Comparison of ENCODE assay signal across 8 cellular contexts in the genomic region with DNA sequence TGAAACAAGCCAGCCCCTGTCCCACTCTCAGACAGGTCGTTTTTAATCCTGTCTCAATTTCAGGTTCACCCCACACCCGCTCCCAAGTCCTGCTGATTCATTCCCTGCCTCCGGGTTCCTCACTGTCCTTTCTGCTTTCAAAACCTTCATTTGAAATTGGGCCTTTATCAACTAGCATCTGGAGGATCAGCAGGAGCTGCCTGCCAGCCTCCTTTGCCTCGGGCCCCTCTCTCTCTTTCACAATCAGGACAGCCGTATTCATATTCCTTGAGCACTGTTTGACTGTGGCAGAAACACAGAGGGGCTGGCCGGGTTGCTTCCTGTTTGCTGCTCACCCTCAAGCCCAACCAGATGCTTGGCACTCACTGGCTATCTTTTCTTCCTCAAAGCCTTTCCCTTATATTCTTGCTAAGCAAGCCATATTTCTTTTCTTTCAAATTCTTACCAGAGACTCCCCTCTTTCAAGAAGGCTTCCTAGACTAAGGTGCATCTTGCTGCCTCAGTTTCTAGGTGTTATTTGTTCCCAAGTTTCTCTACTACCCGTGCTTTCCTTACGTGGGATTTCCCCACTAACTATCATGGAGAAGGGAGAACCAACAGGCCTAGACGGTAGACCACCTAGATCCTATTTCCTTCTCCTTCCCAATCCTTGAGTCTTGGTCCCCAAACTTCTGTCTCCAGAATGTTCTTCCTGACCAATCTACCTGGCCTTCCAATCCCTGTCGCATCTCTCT. TPM values are rescaled to one million over a fixed set of nuclear protein-coding genes. Genes with fewer than 3 reads are reported as not detected.
A peak's percentile ranks its signal among the peaks of the same experiment; 100 is the strongest.
DNase-seq lines count a peak whose midpoint lies in the region; ATAC-seq and TF ChIP-seq lines count a peak whose summit lies in the region.

No MANE protein-coding gene starts in this region.

- WGBS in prostate gland, result 48% methylated on average over 10 of the region's 10 CpGs

- intact Hi-C loops in prostate gland (cut with DNase I), result no loop called here

- H3K36me3 ChIP-seq in HUES48 (ENCODE audit: control insufficient read depth, insufficient read depth, low read length), result peaks cover under 1% of the 10 kb centered on the region; the same call in 1 of the 2 replicates
- H3K36me3 ChIP-seq in prostate gland, result no peaks in the 10 kb centered on the region

- DNase-seq in AML-193 (lab: John Stamatoyannopoulos, UW) (peak; percentile 74 to 79), amniotic epithelial cell (ENCODE audit: low read depth) (peak; percentile 69), inferior parietal cortex (ENCODE audit: extremely low spot score) (peak; percentile 39), HuH-7 (ENCODE audit: low spot score) (no peak), NAMALWA (ENCODE audit: low spot score) (no peak), prostate gland (ENCODE audit: low spot score) (no peak)

- TF ChIP-seq POLR2A in prostate gland (IDR thresholded peaks at IDR 0.05), result no peak

- TF ChIP-seq CTCF in prostate gland (IDR thresholded peaks at IDR 0.05), result no peak

- H3K27me3 ChIP-seq in HUES48 (ENCODE audit: control insufficient read depth, insufficient read depth, low read length) (no peaks in the 10 kb centered on the region), prostate gland (replicated peaks; ENCODE audit: insufficient read depth) (no peaks in the 10 kb centered on the region)

- peak overlapping the region; percentile 42 for H3K27ac ChIP-seq in HUES48 (ENCODE audit: low read depth, low read length)
- H3K27ac ChIP-seq in prostate gland, result no peak overlapping the region

- ATAC-seq in GM21423 (IDR thresholded peaks at IDR 0.05; ENCODE audit: unreplicated experiment), result no peak

- no peak overlapping the region for H3K9ac ChIP-seq in HUES48 (ENCODE audit: low read depth, low read length)

- no peak overlapping the region for H3K4me3 ChIP-seq in HUES48 (ENCODE audit: low read depth, low read length)
- no peak overlapping the region for H3K4me3 ChIP-seq in prostate gland

- peaks cover 32% of the 10 kb centered on the region for H3K4me1 ChIP-seq in HUES48 (ENCODE audit: control insufficient read depth, insufficient read depth, low read length)
- no peaks in the 10 kb centered on the region for H3K4me1 ChIP-seq in prostate gland (replicated peaks)

- H3K9me3 ChIP-seq in HUES48 (ENCODE audit: control insufficient read depth, insufficient read depth, low read length) (no peaks in the 10 kb centered on the region), prostate gland (no peaks in the 10 kb centered on the region)

RNA-seq across cellular contexts. Expression of a gene that starts 3.0 kb away (rescaled TPM):
- total RNA-seq in prostate gland, result 1 to 10 TPM; 1.1 to 4.6 TPM

RNA-seq across cellular contexts. Expression of a gene that starts 36.4 kb away (rescaled TPM):
- total RNA-seq in prostate gland, result 10 to 100 TPM in 1 of 2 donors, under 1 TPM in 1; 0.50 to 10.5 TPM

RNA-seq across cellular contexts. Expression of a gene that starts 41.8 kb away (rescaled TPM):
- not detected for total RNA-seq in prostate gland

Comparison
In these comparisons a context has a peak if more than half of its experiments do, and no peak if none do; other contexts are left out.
1. DNase-seq: peak in AML-193 (2 of 2), amniotic epithelial cell (single experiment) and inferior parietal cortex (single experiment); none in HuH-7 (single experiment), NAMALWA (single experiment) and prostate gland (single experiment).